1 cellular context compared by ENCODE assay signal in genomic region chr5:27377626-27378025, GRCh38.
TF ChIP-seq lines count a peak whose summit lies in the region.

No MANE protein-coding gene starts in this region.

TF ChIP-seq in GM23338, 12 proteins besides CTCF, POLR2A, EP300 and RAD21 (continued from another document):
- TF ChIP-seq ZNF462 (CRISPR knock-in tag; IDR thresholded peaks at IDR 0.05), result no peak
- no peak for TF ChIP-seq EZH2 (IDR thresholded peaks at IDR 0.05; ENCODE audit: low read depth, unreplicated experiment)
- TF ChIP-seq EZH2phosphoT487 (IDR thresholded peaks at IDR 0.05; ENCODE audit: unreplicated experiment), result no peak
- TF ChIP-seq STAT1 (IDR thresholded peaks at IDR 0.05; ENCODE audit: unreplicated experiment), result no peak
- TF ChIP-seq REST (IDR thresholded peaks at IDR 0.05; ENCODE audit: unreplicated experiment), result no peak
